In genomic region chr11:69972351-69972802, GRCh38 we compare ENCODE assay signal across 13 cellular contexts.
DNase-seq lines count a peak whose midpoint lies in the region; ATAC-seq and TF ChIP-seq lines count a peak whose summit lies in the region.
"Had no signal": no experiment of that assay in that cellular context is flagged by ENCODE, and none has a peak within 500 bp of the region (broad histone marks: within the 10 kb centered on the region; RNA-seq: fewer than 3 reads in every experiment).

No MANE protein-coding gene starts in this region.

- no peaks in the 10 kb centered on the region for H3K36me3 Mint-ChIP-seq in activated T-cell treated with anti-CD3 and anti-CD28 coated beads, Interleukin-2, amount 50 U/mL, for 72 hours (ENCODE audit: insufficient read depth in 2 of 2)
- no peaks in the 10 kb centered on the region for H3K36me3 Mint-ChIP-seq in activated T-cell treated with anti-CD3 and anti-CD28 coated beads, Interleukin-2, amount 50 U/mL, for 4 hours (ENCODE audit: insufficient read depth)
- no peaks in the 10 kb centered on the region for H3K36me3 Mint-ChIP-seq in activated naive CD4-positive, alpha-beta T cell treated with anti-CD3 and anti-CD28 coated beads, Interleukin-2, amount 50 U/mL, for 24 hours

- H3K27ac ChIP-seq in KOPT-K1 (ENCODE audit: low read depth, low read length, poor library complexity, severe bottlenecking) (peak overlapping the region; percentile 74), neural cell (ENCODE audit: low read length) (no peak overlapping the region)
- H3K27ac ChIP-seq: spleen had no signal

- H3K9me3 ChIP-seq in KOPT-K1 (ENCODE audit: insufficient read depth, low read length, poor library complexity, severe bottlenecking): no peaks in the 10 kb centered on the region
- no peaks in the 10 kb centered on the region for H3K9me3 ChIP-seq in neural cell (ENCODE audit: low read length)
- H3K9me3 ChIP-seq: spleen had no signal

- no peak for TF ChIP-seq RAD21 in neural cell (conservative IDR thresholded peaks at IDR 0.05)

- no peak overlapping the region for H3K9ac ChIP-seq in neural cell (ENCODE audit: low read length)

- peak in 1 of 2 donors; percentile 3 for DNase-seq in activated T-cell treated with anti-CD3 and anti-CD28 coated beads, Interleukin-2, amount 50 U/mL, for 72 hours
- DNase-seq in activated T-cell treated with anti-CD3 and anti-CD28 coated beads, Interleukin-2, amount 50 U/mL, for 4 hours: no peak
- DNase-seq in T-helper 9 cell: no peak
- no peak for DNase-seq in effector CD4-positive, alpha-beta T cell
- DNase-seq: Kasumi-1, NCI-H1694 treated with DMSO at 0.1 percent for 48 hours, Right ventricle myocardium superior, spleen had no signal

- no peak for TF ChIP-seq CTCF in neural cell (IDR thresholded peaks at IDR 0.05; ENCODE audit: poor library complexity, severe bottlenecking)

- peaks cover 17% of the 10 kb centered on the region for H3K4me1 Mint-ChIP-seq in activated T-cell treated with anti-CD3 and anti-CD28 coated beads, Interleukin-2, amount 50 U/mL, for 72 hours (ENCODE audit: low read depth)
- H3K4me1 Mint-ChIP-seq in activated T-cell treated with anti-CD3 and anti-CD28 coated beads, Interleukin-2, amount 50 U/mL, for 4 hours (ENCODE audit: low read depth): peaks cover 6% of the 10 kb centered on the region
- peaks cover 9% of the 10 kb centered on the region for H3K4me1 Mint-ChIP-seq in activated naive CD4-positive, alpha-beta T cell treated with anti-CD3 and anti-CD28 coated beads, Interleukin-2, amount 50 U/mL, for 24 hours

- H3K4me3 Mint-ChIP-seq in activated T-cell treated with anti-CD3 and anti-CD28 coated beads, Interleukin-2, amount 50 U/mL, for 72 hours: no peak overlapping the region
- H3K4me3 Mint-ChIP-seq in activated T-cell treated with anti-CD3 and anti-CD28 coated beads, Interleukin-2, amount 50 U/mL, for 4 hours: no peak overlapping the region
- peak overlapping the region; percentile 23 for H3K4me3 Mint-ChIP-seq in activated naive CD4-positive, alpha-beta T cell treated with anti-CD3 and anti-CD28 coated beads, Interleukin-2, amount 50 U/mL, for 24 hours
- H3K4me3 Mint-ChIP-seq: GM23338 had no signal

- no peak overlapping the region for H3K4me2 ChIP-seq in neural cell (ENCODE audit: low read length)
- H3K4me2 ChIP-seq: GM23338 had no signal

- no peaks in the 10 kb centered on the region for H3K27me3 ChIP-seq in neural cell (ENCODE audit: insufficient read depth, low read depth, low read length)

- no peaks in the 10 kb centered on the region for H4K20me1 ChIP-seq in neural cell (ENCODE audit: insufficient read depth)

- no peak overlapping the region for H3K27ac Mint-ChIP-seq in activated T-cell treated with anti-CD3 and anti-CD28 coated beads, Interleukin-2, amount 50 U/mL, for 72 hours
- peak overlapping the region; percentile 51 for H3K27ac Mint-ChIP-seq in activated naive CD4-positive, alpha-beta T cell treated with anti-CD3 and anti-CD28 coated beads, Interleukin-2, amount 50 U/mL, for 24 hours
- H3K27ac Mint-ChIP-seq: GM23338 had no signal

- H3K4me3 ChIP-seq in neural cell (ENCODE audit: low read length): no peak overlapping the region
- H3K4me3 ChIP-seq: GM23338, spleen had no signal

- ATAC-seq in activated T-cell treated with anti-CD3 and anti-CD28 coated beads, Interleukin-2, amount 50 U/mL, for 72 hours (replicated peaks in 1 of 2): peak; percentile 44 to 58
- no peak for ATAC-seq in activated T-cell treated with anti-CD3 and anti-CD28 coated beads, Interleukin-2, amount 50 U/mL, for 4 hours
- ATAC-seq in HG03159 (IDR thresholded peaks at IDR 0.05; ENCODE audit: unreplicated experiment): no peak
- ATAC-seq: GM23338 had no signal

- no peaks in the 10 kb centered on the region for H3K79me2 ChIP-seq in neural cell (replicated peaks; ENCODE audit: insufficient read depth, low read length)

- H2AFZ ChIP-seq in neural cell (ENCODE audit: low read depth, low read length): no peak overlapping the region
- H2AFZ ChIP-seq: GM23338 had no signal

- no peaks in the 10 kb centered on the region for H3F3A ChIP-seq in neural cell (ENCODE audit: insufficient read depth, low read length, poor library complexity, severe bottlenecking)

- no peaks in the 10 kb centered on the region for H3K36me3 ChIP-seq in KOPT-K1 (ENCODE audit: insufficient read depth, low read length)
- no peaks in the 10 kb centered on the region for H3K36me3 ChIP-seq in neural cell (ENCODE audit: insufficient read depth, low read length)
- H3K36me3 ChIP-seq: spleen had no signal

- no peak for TF ChIP-seq EP300 in neural cell (conservative IDR thresholded peaks at IDR 0.05; ENCODE audit: poor library complexity, severe bottlenecking)

- H3K9me3 Mint-ChIP-seq in activated T-cell treated with anti-CD3 and anti-CD28 coated beads, Interleukin-2, amount 50 U/mL, for 72 hours: no peaks in the 10 kb centered on the region
- H3K9me3 Mint-ChIP-seq in activated T-cell treated with anti-CD3 and anti-CD28 coated beads, Interleukin-2, amount 50 U/mL, for 4 hours: no peaks in the 10 kb centered on the region
- no peaks in the 10 kb centered on the region for H3K9me3 Mint-ChIP-seq in activated naive CD4-positive, alpha-beta T cell treated with anti-CD3 and anti-CD28 coated beads, Interleukin-2, amount 50 U/mL, for 24 hours
- H3K9me3 Mint-ChIP-seq: GM23338 had no signal

- peaks cover 6% of the 10 kb centered on the region for H3K27me3 Mint-ChIP-seq in activated T-cell treated with anti-CD3 and anti-CD28 coated beads, Interleukin-2, amount 50 U/mL, for 72 hours (ENCODE audit: low read depth)
- H3K27me3 Mint-ChIP-seq in activated T-cell treated with anti-CD3 and anti-CD28 coated beads, Interleukin-2, amount 50 U/mL, for 4 hours (ENCODE audit: low read depth): peaks cover 10% of the 10 kb centered on the region
- peaks cover 10% of the 10 kb centered on the region for H3K27me3 Mint-ChIP-seq in activated naive CD4-positive, alpha-beta T cell treated with anti-CD3 and anti-CD28 coated beads, Interleukin-2, amount 50 U/mL, for 24 hours

- no peaks in the 10 kb centered on the region for H3K9me2 ChIP-seq in neural cell (ENCODE audit: insufficient read depth, low read length)

TF ChIP-seq in neural cell, 6 proteins besides CTCF, POLR2A, EP300 and RAD21:
- TF ChIP-seq POLR2AphosphoS5 (IDR thresholded peaks at IDR 0.05): peak; percentile 33
- TF ChIP-seq, protein P1, sequence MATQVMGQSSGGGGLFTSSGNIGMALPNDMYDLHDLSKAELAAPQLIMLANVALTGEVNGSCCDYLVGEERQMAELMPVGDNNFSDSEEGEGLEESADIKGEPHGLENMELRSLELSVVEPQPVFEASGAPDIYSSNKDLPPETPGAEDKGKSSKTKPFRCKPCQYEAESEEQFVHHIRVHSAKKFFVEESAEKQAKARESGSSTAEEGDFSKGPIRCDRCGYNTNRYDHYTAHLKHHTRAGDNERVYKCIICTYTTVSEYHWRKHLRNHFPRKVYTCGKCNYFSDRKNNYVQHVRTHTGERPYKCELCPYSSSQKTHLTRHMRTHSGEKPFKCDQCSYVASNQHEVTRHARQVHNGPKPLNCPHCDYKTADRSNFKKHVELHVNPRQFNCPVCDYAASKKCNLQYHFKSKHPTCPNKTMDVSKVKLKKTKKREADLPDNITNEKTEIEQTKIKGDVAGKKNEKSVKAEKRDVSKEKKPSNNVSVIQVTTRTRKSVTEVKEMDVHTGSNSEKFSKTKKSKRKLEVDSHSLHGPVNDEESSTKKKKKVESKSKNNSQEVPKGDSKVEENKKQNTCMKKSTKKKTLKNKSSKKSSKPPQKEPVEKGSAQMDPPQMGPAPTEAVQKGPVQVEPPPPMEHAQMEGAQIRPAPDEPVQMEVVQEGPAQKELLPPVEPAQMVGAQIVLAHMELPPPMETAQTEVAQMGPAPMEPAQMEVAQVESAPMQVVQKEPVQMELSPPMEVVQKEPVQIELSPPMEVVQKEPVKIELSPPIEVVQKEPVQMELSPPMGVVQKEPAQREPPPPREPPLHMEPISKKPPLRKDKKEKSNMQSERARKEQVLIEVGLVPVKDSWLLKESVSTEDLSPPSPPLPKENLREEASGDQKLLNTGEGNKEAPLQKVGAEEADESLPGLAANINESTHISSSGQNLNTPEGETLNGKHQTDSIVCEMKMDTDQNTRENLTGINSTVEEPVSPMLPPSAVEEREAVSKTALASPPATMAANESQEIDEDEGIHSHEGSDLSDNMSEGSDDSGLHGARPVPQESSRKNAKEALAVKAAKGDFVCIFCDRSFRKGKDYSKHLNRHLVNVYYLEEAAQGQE (IDR thresholded peaks at IDR 0.05; ENCODE audit: borderline replicate concordance): no peak
- peak; percentile 16 for TF ChIP-seq MXI1 (conservative IDR thresholded peaks at IDR 0.05; ENCODE audit: poor library complexity, severe bottlenecking)
- TF ChIP-seq EZH2 (IDR thresholded peaks at IDR 0.05; ENCODE audit: borderline replicate concordance, insufficient read depth, low read length, poor library complexity, severe bottlenecking): no peak
- no peak for TF ChIP-seq TAF1 (IDR thresholded peaks at IDR 0.05; ENCODE audit: low read depth)
- TF ChIP-seq SMC3 (conservative IDR thresholded peaks at IDR 0.05; ENCODE audit: poor library complexity): no peak

Comparison
In these comparisons a context has a peak if more than half of its experiments do, and no peak if none do; other contexts are left out.
1. ATAC-seq: peak in activated T-cell treated with anti-CD3 and anti-CD28 coated beads, Interleukin-2, amount 50 U/mL, for 72 hours (2 of 2); none in activated T-cell treated with anti-CD3 and anti-CD28 coated beads, Interleukin-2, amount 50 U/mL, for 4 hours (0 of 2) and HG03159 (single experiment).